Comparison of ENCODE assay signal across 8 cellular contexts in the genomic region with DNA sequence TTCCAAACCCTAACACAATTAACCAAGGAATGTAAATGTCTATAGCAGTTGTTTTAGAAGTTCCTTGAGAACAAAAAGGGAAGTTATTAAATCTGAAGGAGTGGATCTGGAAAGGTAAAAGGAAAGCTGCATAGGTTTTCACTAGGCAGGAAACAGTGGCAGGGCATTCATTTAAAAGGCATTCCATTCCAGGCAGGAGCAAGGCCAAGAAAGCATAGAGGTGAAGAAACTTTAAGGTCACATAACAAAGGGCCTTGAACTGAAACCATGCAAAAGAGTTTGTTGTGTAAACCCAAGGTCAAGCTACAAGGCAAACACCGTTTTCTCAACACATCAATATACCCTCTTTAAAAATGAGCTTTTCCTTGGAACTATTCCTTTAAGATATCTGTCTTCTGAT. TPM values are rescaled to one million over a fixed set of nuclear protein-coding genes. Genes with fewer than 3 reads are reported as not detected.
DNase-seq lines count a peak whose midpoint lies in the region; ATAC-seq and TF ChIP-seq lines count a peak whose summit lies in the region.

No MANE protein-coding gene starts in this region.

- H3K27ac Mint-ChIP-seq in stimulated activated naive CD8-positive, alpha-beta T cell treated with anti-CD3 and anti-CD28 coated beads, Interleukin-15, Interleukin-2, amounts not matched to agents 100 ng/mL and 50 ng/mL, for 24 hours = peak overlapping the region; percentile 94

- WGBS in right lobe of liver (ENCODE audit: insufficient coverage, low coverage, low lambda C conversion rate, missing lambda C conversion rate) = 27% methylated on average over 1 of the region's 1 CpG
- WGBS in tibial nerve, 2 donors = 28 to 35% methylated on average over 1 of the region's 1 CpG

- no peak for ATAC-seq in stimulated activated naive CD8-positive, alpha-beta T cell treated with anti-CD3 and anti-CD28 coated beads, Interleukin-15, Interleukin-2, amounts not matched to agents 100 U/mL and 50 U/mL, for 24 hours
- ATAC-seq in right lobe of liver (peak; percentile 3 to 25 (median 8)), GM19397 (IDR thresholded peaks at IDR 0.05; ENCODE audit: unreplicated experiment) (no peak)

- H3K27me3 ChIP-seq in breast epithelium (no peaks in the 10 kb centered on the region), right lobe of liver (no peaks in the 10 kb centered on the region), tibial nerve (no peaks in the 10 kb centered on the region)

- H3K4me1 Mint-ChIP-seq in stimulated activated naive CD8-positive, alpha-beta T cell treated with anti-CD3 and anti-CD28 coated beads, Interleukin-15, Interleukin-2, amounts not matched to agents 100 ng/mL and 50 ng/mL, for 24 hours (ENCODE audit: low read depth) = peaks cover 40% of the 10 kb centered on the region

- H3K4me1 ChIP-seq in breast epithelium (no peaks in the 10 kb centered on the region), right lobe of liver (peaks cover 0 to 6% (median 3%) of the 10 kb centered on the region in 4 donors), tibial nerve (peaks cover 0 to 27% (median 2%) of the 10 kb centered on the region in 4 donors)

- intact Hi-C loops in breast epithelium (cut with DNase I; ENCODE audit: low total_unique reads) = no loop called here
- intact Hi-C loops in right lobe of liver (cut with DNase I) = no loop called here

- TF ChIP-seq POLR2A in breast epithelium (IDR thresholded peaks at IDR 0.05) = no peak
- no peak for TF ChIP-seq POLR2A in right lobe of liver (IDR thresholded peaks at IDR 0.05)
- no peak for TF ChIP-seq POLR2A in tibial nerve (IDR thresholded peaks at IDR 0.05)

- no peak for TF ChIP-seq EP300 in tibial nerve (IDR thresholded peaks at IDR 0.05)

- DNase-seq in stimulated activated naive CD8-positive, alpha-beta T cell treated with anti-CD3 and anti-CD28 coated beads, Interleukin-15, Interleukin-2, amounts not matched to agents 100 U/mL and 50 U/mL, for 24 hours = no peak
- DNase-seq in breast epithelium (ENCODE audit: low spot score in 2 of 2) (no peak), right lobe of liver (no peak), tibial nerve (ENCODE audit: low spot score in 2 of 2) (no peak), H4 (ENCODE audit: low spot score) (no peak), iPS-NIHi7 (ENCODE audit: extremely low spot score) (no peak)

- H3K27me3 Mint-ChIP-seq in stimulated activated naive CD8-positive, alpha-beta T cell treated with anti-CD3 and anti-CD28 coated beads, Interleukin-15, Interleukin-2, amounts not matched to agents 100 ng/mL and 50 ng/mL, for 24 hours = peaks cover 7% of the 10 kb centered on the region

- H3K36me3 Mint-ChIP-seq in stimulated activated naive CD8-positive, alpha-beta T cell treated with anti-CD3 and anti-CD28 coated beads, Interleukin-15, Interleukin-2, amounts not matched to agents 100 ng/mL and 50 ng/mL, for 24 hours (ENCODE audit: low read depth) = peaks cover 11% of the 10 kb centered on the region

- H3K9me3 Mint-ChIP-seq in stimulated activated naive CD8-positive, alpha-beta T cell treated with anti-CD3 and anti-CD28 coated beads, Interleukin-15, Interleukin-2, amounts not matched to agents 100 ng/mL and 50 ng/mL, for 24 hours = peaks cover 4% of the 10 kb centered on the region

- H3K27ac ChIP-seq in breast epithelium = peak overlapping the region; percentile 91 to 92
- peak overlapping the region; percentile 66 to 86 (median 70) for H3K27ac ChIP-seq in right lobe of liver
- H3K27ac ChIP-seq in tibial nerve = peak overlapping the region; percentile 68 to 90 (median 88)

- peak overlapping the region; percentile 94 for H3K4me3 Mint-ChIP-seq in stimulated activated naive CD8-positive, alpha-beta T cell treated with anti-CD3 and anti-CD28 coated beads, Interleukin-15, Interleukin-2, amounts not matched to agents 100 ng/mL and 50 ng/mL, for 24 hours

- H3K36me3 ChIP-seq in breast epithelium = no peaks in the 10 kb centered on the region
- no peaks in the 10 kb centered on the region for H3K36me3 ChIP-seq in right lobe of liver
- no peaks in the 10 kb centered on the region for H3K36me3 ChIP-seq in tibial nerve

- no peaks in the 10 kb centered on the region for H3K9me3 ChIP-seq in breast epithelium
- H3K9me3 ChIP-seq in right lobe of liver = no peaks in the 10 kb centered on the region
- no peaks in the 10 kb centered on the region for H3K9me3 ChIP-seq in tibial nerve

- TF ChIP-seq CTCF in breast epithelium (IDR thresholded peaks at IDR 0.05) (no peak), right lobe of liver (IDR thresholded peaks at IDR 0.05) (no peak), tibial nerve (IDR thresholded peaks at IDR 0.05) (no peak)

- H3K4me3 ChIP-seq in breast epithelium = peak overlapping the region; percentile 66 to 71 (median 70)
- peak overlapping the region; percentile 60 to 85 (median 69) for H3K4me3 ChIP-seq in right lobe of liver
- H3K4me3 ChIP-seq in tibial nerve = peak overlapping the region; percentile 60 to 91 (median 72)

RNA-seq across cellular contexts. Expression of gene DIAPH3, which starts 0.8 kb away (rescaled TPM):
- total RNA-seq in breast epithelium (under 1 TPM; under 0.01 to 0.88 (median 0.64) TPM), right lobe of liver (1 to 10 TPM in 1 of 6 experiments, under 1 TPM in 4, not detected in 1; 0.10 to 1.6 (median 0.93) TPM), tibial nerve (under 1 TPM in 2 of 4 donors, not detected in 2; 0.20 to 0.30 TPM)
- 6.7 and 7.8 TPM in 2 replicates for total RNA-seq in H4 (2014; rRNA removed; shearing (Covaris generic))

Comparison
In these comparisons a context has a peak if more than half of its experiments do, and no peak if none do; other contexts are left out.
1. ATAC-seq: peak in right lobe of liver (4 of 4); none in stimulated activated naive CD8-positive, alpha-beta T cell treated with anti-CD3 and anti-CD28 coated beads, Interleukin-15, Interleukin-2, amounts not matched to agents 100 U/mL and 50 U/mL, for 24 hours (single experiment) and GM19397 (single experiment).
2. Peak in every context shown above with its lines, with median percentiles within 50 percentile points of each other: H3K27ac ChIP-seq and H3K4me3 ChIP-seq.